Comparison of ENCODE assay signal across 19 cellular contexts in genomic region chr21:27507695-27508094, GRCh38.
"Had no signal": no experiment of that assay in that cellular context is flagged by ENCODE, and none has a peak within 500 bp of the region (broad histone marks: within the 10 kb centered on the region; RNA-seq: fewer than 3 reads in every experiment).

No MANE protein-coding gene starts in this region.

- H3K27me3 Mint-ChIP-seq: progenitor cell of endocrine pancreas had no signal

- H3K4me3 ChIP-seq: colonic mucosa, heart left ventricle, lung, pancreas, stomach had no signal

- ATAC-seq: heart left ventricle, left colon, left ventricle myocardium superior, natural killer cell, pancreas, right cardiac atrium had no signal

- H3K36me3 ChIP-seq: colonic mucosa, heart left ventricle, pancreas, stomach had no signal

- H3K9me3 Mint-ChIP-seq: endodermal cell had no signal

- H3K9me3 ChIP-seq: colonic mucosa, pancreas had no signal

- H3K4me1 ChIP-seq: colonic mucosa, heart left ventricle, pancreas had no signal

- DNase-seq: colonic mucosa; dermis blood vessel endothelial cell; endodermal cell; erythroblast; heart left ventricle; hippocampal formation; left colon; left ventricle myocardium superior; natural killer cell; nucleus accumbens; pancreas; right cardiac atrium; stimulated activated naive CD4-positive, alpha-beta T cell; stomach; substantia nigra; trophoblast cell had no signal

- H3K36me3 Mint-ChIP-seq: natural killer cell had no signal

- H3K27me3 ChIP-seq: colonic mucosa, heart left ventricle, pancreas, stomach had no signal

- H3K27ac ChIP-seq: colonic mucosa, heart left ventricle, pancreas, stomach had no signal

- H3K27ac Mint-ChIP-seq: endodermal cell, natural killer cell, progenitor cell of endocrine pancreas had no signal

- H3K4me1 Mint-ChIP-seq: endodermal cell, natural killer cell, neural crest cell had no signal

- H3K4me3 Mint-ChIP-seq: endodermal cell, natural killer cell, neural crest cell had no signal
